ENCODE assay signal across 1 cellular context in genomic region chr17:74870028-74870427, GRCh38.
TF ChIP-seq lines count a peak whose summit lies in the region.

No MANE protein-coding gene starts in this region.

TF ChIP-seq in HepG2, 621 proteins besides CTCF, POLR2A, EP300 and RAD21:
- TF ChIP-seq ZNF251 (CRISPR knock-in tag; IDR thresholded peaks at IDR 0.05) (0 out of 2 replicates have a peak, but pooled peaks have one; percentile 52), ZFP91 (CRISPR knock-in tag; IDR thresholded peaks at IDR 0.05; ENCODE audit: borderline replicate concordance) (peak; percentile 39; the same call in 1 of the 2 replicates), ZNF883 (CRISPR knock-in tag; IDR thresholded peaks at IDR 0.05; ENCODE audit: not compliant biosample characterization) (peak; percentile 52), ZNF687 (CRISPR knock-in tag; IDR thresholded peaks at IDR 0.05) (0 out of 2 replicates have a peak, but pooled peaks have one; percentile 16), ZNF598 (CRISPR knock-in tag; IDR thresholded peaks at IDR 0.05; ENCODE audit: borderline replicate concordance) (0 out of 2 replicates have a peak, but pooled peaks have one; percentile 38)
